In the genomic region with DNA sequence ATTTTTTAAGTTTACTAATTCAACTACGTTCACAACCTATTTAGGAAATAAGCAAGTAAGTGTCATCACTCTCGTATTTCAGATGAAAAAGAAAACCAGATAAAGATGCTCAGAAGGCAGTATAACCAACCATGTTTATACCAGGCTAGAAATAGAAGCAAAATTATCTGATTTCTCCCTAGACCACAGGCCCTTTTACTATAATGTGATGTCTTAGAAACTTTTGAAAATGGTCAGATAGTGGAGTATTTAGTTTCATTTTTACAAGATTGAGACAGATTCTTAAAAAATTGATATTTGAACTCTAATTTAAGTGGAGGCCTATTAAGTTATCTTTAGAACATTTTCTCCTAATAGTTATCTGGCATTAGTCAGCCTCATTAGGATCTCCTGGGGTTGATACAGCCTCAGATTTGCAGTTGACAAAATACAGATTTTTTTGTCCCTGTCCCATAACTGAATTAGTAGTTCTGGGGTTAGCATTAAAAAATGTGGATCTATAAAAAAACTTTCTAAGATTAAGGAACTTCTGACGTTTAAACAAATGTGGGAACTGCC, we compare ENCODE assay signal across 28 cellular contexts.
"Had no signal": no experiment of that assay in that cellular context is flagged by ENCODE, and none has a peak within 500 bp of the region (broad histone marks: within the 10 kb centered on the region; RNA-seq: fewer than 3 reads in every experiment).

No MANE protein-coding gene starts in this region.

- ATAC-seq: activated CD4-positive, CD25-positive, alpha-beta regulatory T cell treated with anti-CD3 and anti-CD28 coated beads, Interleukin-2, amount 50 U/mL, for 24 hours; activated CD8-positive, alpha-beta T cell treated with anti-CD3 and anti-CD28 coated beads for 36 hours; activated T-cell treated with anti-CD3 and anti-CD28 coated beads, Interleukin-2, amount 50 U/mL, for 4 hours; activated T-helper 17 cell treated with anti-CD3 and anti-CD28 coated beads, Interleukin-2, amount 50 U/mL, for 72 hours; body of pancreas; effector memory CD8-positive, alpha-beta T cell; foreskin keratinocyte; gastrocnemius medialis; T-helper 17 cell had no signal

- H3K36me3 ChIP-seq: esophagus muscularis mucosa, gastrocnemius medialis, WERI-Rb-1 had no signal

- DNase-seq: activated B cell treated with CpG ODN at 0.5 μM for 24 hours; activated CD4-positive, alpha-beta T cell treated with anti-CD3 and anti-CD28 coated beads for 48 hours; activated CD4-positive, alpha-beta T cell treated with anti-CD3 and anti-CD28 coated beads, Interleukin-2, amount 50 U/mL, for 1 hour; activated CD4-positive, alpha-beta T cell treated with anti-CD3 and anti-CD28 coated beads, Interleukin-2, amount 50 U/mL, for 48 hours; activated CD8-positive, alpha-beta memory T cell treated with anti-CD3 and anti-CD28 coated beads for 24 hours; activated CD8-positive, alpha-beta T cell treated with anti-CD3 and anti-CD28 coated beads for 36 hours; activated effector memory CD4-positive, alpha-beta T cell treated with Interleukin-2 at 50 U/mL for 16 hours; activated gamma-delta T cell treated with Interleukin-2 at 50 U/mL for 16 hours; activated naive CD4-positive, alpha-beta T cell treated with anti-CD3 and anti-CD28 coated beads, Interleukin-2, amount 50 U/mL, for 16 hours; activated naive CD4-positive, alpha-beta T cell treated with Interleukin-2 at 50 U/mL for 16 hours; activated T-cell treated with anti-CD3 and anti-CD28 coated beads, Interleukin-2, amount 50 U/mL, for 4 hours; amniotic stem cell; anterior cingulate cortex; body of pancreas; caudate nucleus; cortex of kidney; dermis blood vessel endothelial cell; effector CD4-positive, alpha-beta T cell; effector memory CD8-positive, alpha-beta T cell; erythroblast; foreskin keratinocyte; gastrocnemius medialis; T-helper 17 cell; T1000; WERI-Rb-1 had no signal

- H3K4me1 ChIP-seq: body of pancreas, esophagus muscularis mucosa, foreskin keratinocyte, gastrocnemius medialis had no signal

- H3K4me3 ChIP-seq: body of pancreas, esophagus muscularis mucosa, gastrocnemius medialis had no signal

- H3K9me3 ChIP-seq: body of pancreas, esophagus muscularis mucosa, gastrocnemius medialis had no signal

- H3K27ac ChIP-seq: body of pancreas, esophagus muscularis mucosa, foreskin keratinocyte, gastrocnemius medialis, WERI-Rb-1 had no signal

- H3K27me3 ChIP-seq: body of pancreas, esophagus muscularis mucosa, foreskin keratinocyte, gastrocnemius medialis had no signal
